In the genomic region with DNA sequence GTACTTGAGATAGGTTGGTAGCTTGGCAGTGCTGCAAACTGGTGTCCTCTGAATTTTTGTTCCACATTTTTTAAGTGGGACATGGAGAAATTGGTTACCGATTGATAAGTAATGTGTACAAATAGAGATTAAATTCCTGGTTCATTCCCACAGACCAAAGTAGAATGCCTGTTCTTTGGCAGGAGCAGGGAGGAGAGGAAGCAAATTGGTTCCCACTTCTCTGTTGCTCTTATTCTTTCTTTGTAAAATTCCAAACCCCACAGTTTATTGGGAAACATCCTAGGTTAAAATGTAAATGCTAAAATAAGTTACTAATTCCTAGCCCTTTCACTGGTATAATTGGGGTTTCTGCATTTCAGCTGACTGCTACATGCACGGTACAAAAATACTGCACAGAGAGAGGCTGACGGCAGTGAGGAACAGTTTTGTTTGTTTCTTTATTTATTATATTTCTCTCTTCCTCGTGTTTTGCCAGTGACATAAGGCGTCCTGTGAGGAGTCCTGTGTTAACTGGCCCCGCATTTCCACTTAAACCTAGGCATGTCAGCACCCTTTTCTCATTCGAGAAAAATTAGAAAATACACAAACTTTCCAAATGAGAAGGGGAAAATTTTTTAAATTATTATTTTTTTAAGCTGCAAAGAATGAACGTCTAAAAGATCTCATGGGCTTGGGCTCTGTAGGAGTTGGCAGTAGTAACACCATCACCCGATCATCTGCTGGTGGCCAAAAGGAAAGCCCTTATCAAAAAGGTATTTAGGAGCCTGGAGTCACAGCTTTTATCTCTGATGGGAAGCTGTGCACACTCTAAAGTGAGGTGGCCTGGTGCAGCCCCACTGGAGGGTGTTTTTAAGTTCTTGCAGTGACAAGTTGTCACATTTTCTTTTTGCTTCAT, we compare ENCODE assay signal across 21 cellular contexts. TPM values are rescaled to one million over a fixed set of nuclear protein-coding genes. Genes with fewer than 3 reads are reported as not detected.
DNase-seq lines count a peak whose midpoint lies in the region; ATAC-seq and TF ChIP-seq lines count a peak whose summit lies in the region.
"Had no signal": no experiment of that assay in that cellular context is flagged by ENCODE, and none has a peak within 500 bp of the region (broad histone marks: within the 10 kb centered on the region; RNA-seq: fewer than 3 reads in every experiment).

No MANE protein-coding gene starts in this region.

- in situ Hi-C loops in T47D (cut with HindIII; ENCODE audit: low pct_unique_long_range_greater_than_20kb, low sequenced_read_pairs) (no loop called here), mammary epithelial cell (cut with MboI; ENCODE audit: low sequenced_read_pairs in 2 of 2) (no loop called here)

- DNase-seq in T47D (ENCODE audit: low read depth in 1 of 2, low spot score in 1 of 2) (peak; percentile 22 to 82), mammary epithelial cell (no peak), epithelial cell of proximal tubule (ENCODE audit: low read depth) (peak; percentile 26), left lung (no peak), vagina (ENCODE audit: extremely low spot score in 2 of 2) (no peak), NCI-H2107 (lab: John Stamatoyannopoulos, UW) (no peak), CD1c-positive myeloid dendritic cell (ENCODE audit: extremely low spot score) (no peak)
- DNase-seq: activated CD4-positive, alpha-beta T cell treated with anti-CD3 and anti-CD28 coated beads for 36 hours; activated CD8-positive, alpha-beta memory T cell treated with anti-CD3 and anti-CD28 coated beads, Interleukin-2, amount 10 ng/mL, durations not matched to agents 7 days and 5 days; COR-L47; effector memory CD4-positive, alpha-beta T cell; GOT3; hypothalamus; kidney; MV-4-11; NCI-H2029; NCI-H524 treated with DMSO at 0.1 percent for 48 hours; OCI-M1; retina; T1000 had no signal

- TF ChIP-seq POLR2A in vagina (IDR thresholded peaks at IDR 0.05) = no peak

- 95% methylated on average over 9 of the region's 9 CpGs for WGBS in mammary epithelial cell (ENCODE audit: low coverage, missing lambda C conversion rate)

- no peak for TF ChIP-seq CTCF in mammary epithelial cell (conservative IDR thresholded peaks at IDR 0.05 in 1 of 2, IDR thresholded peaks at IDR 0.05 in 1 of 2; ENCODE audit: extremely low read depth in 1 of 2, insufficient read depth in 1 of 2, low read depth in 1 of 2, low read length in 2 of 2)
- TF ChIP-seq CTCF in epithelial cell of proximal tubule (conservative IDR thresholded peaks at IDR 0.05; ENCODE audit: low read depth, low read length) = no peak
- no peak for TF ChIP-seq CTCF in left lung (IDR thresholded peaks at IDR 0.05)
- TF ChIP-seq CTCF in vagina (IDR thresholded peaks at IDR 0.05) = no peak

- H3K36me3 ChIP-seq in mammary epithelial cell (ENCODE audit: insufficient read depth, low read length) (no peaks in the 10 kb centered on the region), left lung (no peaks in the 10 kb centered on the region), vagina (no peaks in the 10 kb centered on the region)

- intact Hi-C loops in mammary epithelial cell (cut with micrococcal nuclease) (no loop called here), left lung (cut with DNase I) (no loop called here), vagina (cut with DNase I) (no loop called here)

- CTCF ChIA-PET in mammary epithelial cell (lab: Charles Lee; ENCODE audit: low non-redundant PET) = no interaction called here

- no peaks in the 10 kb centered on the region for H3K9me3 ChIP-seq in mammary epithelial cell (replicated peaks; ENCODE audit: insufficient read depth, low read length)
- H3K9me3 ChIP-seq in left lung = no peaks in the 10 kb centered on the region
- H3K9me3 ChIP-seq in vagina = no peaks in the 10 kb centered on the region

- H3K9ac ChIP-seq in mammary epithelial cell (ENCODE audit: insufficient read depth, low read length) = no peak overlapping the region

- H3K4me2 ChIP-seq in mammary epithelial cell (ENCODE audit: insufficient read depth, low read depth, low read length) = no peak overlapping the region

- H3K79me2 ChIP-seq in mammary epithelial cell (ENCODE audit: insufficient read depth, low read length) = no peaks in the 10 kb centered on the region

- BruUV-seq in mammary epithelial cell (replicated peaks; lab: Mats Ljungman, UMichigan) = no TSS peak

- H3K4me1 ChIP-seq in mammary epithelial cell (ENCODE audit: insufficient read depth, low read length) (peaks cover 19% of the 10 kb centered on the region), left lung (peaks cover 0 to 12% of the 10 kb centered on the region in 2 donors), vagina (no peaks in the 10 kb centered on the region)

- ATAC-seq in left lung (peak; percentile 30), esophagus mucosa (no peak)
- ATAC-seq: activated CD4-positive, alpha-beta T cell treated with anti-CD3 and anti-CD28 coated beads for 36 hours; activated CD8-positive, alpha-beta memory T cell treated with anti-CD3 and anti-CD28 coated beads, Interleukin-2, amount 10 ng/mL, durations not matched to agents 7 days and 5 days had no signal

- no peaks in the 10 kb centered on the region for H4K20me1 ChIP-seq in mammary epithelial cell (ENCODE audit: insufficient read depth, low read length)

- H3K27ac ChIP-seq in mammary epithelial cell (ENCODE audit: insufficient read depth, low read depth, low read length) (no peak overlapping the region), left lung (peak overlapping the region in 1 of 2 donors; percentile 3), vagina (peak overlapping the region; percentile 11)

- H3K4me3 ChIP-seq in mammary epithelial cell (replicated peaks in 1 of 3; ENCODE audit: insufficient read depth in 1 of 3, low read depth in 2 of 3, low read length in 3 of 3) = no peak overlapping the region
- H3K4me3 ChIP-seq in epithelial cell of proximal tubule (ENCODE audit: low read depth, low read length) = no peak overlapping the region
- no peak overlapping the region for H3K4me3 ChIP-seq in left lung
- no peak overlapping the region for H3K4me3 ChIP-seq in vagina

- dilution Hi-C loops in mammary epithelial cell (cut with HindIII; ENCODE audit: low sequenced_read_pairs) = no loop called here

- no peaks in the 10 kb centered on the region for H3K27me3 ChIP-seq in mammary epithelial cell (ENCODE audit: insufficient read depth, low read length)
- no peaks in the 10 kb centered on the region for H3K27me3 ChIP-seq in left lung
- H3K27me3 ChIP-seq in vagina = no peaks in the 10 kb centered on the region

- H2AFZ ChIP-seq in mammary epithelial cell (ENCODE audit: low read depth, low read length) = no peak overlapping the region

RNA-seq across cellular contexts. Expression of gene BCL7A, which starts 25.4 kb away (rescaled TPM):
- total RNA-seq in mammary epithelial cell (10 to 100 TPM; 15.8 to 27.7 TPM), epithelial cell of proximal tubule (12.4 and 15.3 TPM in 2 replicates), left lung (10 to 100 TPM in 1 of 2 donors, 1 to 10 TPM in 1; 7.0 to 11.1 TPM), vagina (8.1 TPM), esophagus mucosa (2.3 TPM)
- 17.4 TPM for polyA plus RNA-seq in mammary epithelial cell
- polyA minus RNA-seq in mammary epithelial cell = 15.9 TPM

Comparison
In these comparisons a context has a peak if more than half of its experiments do, and no peak if none do; other contexts are left out.
1. DNase-seq: peak in T47D (2 of 2) and epithelial cell of proximal tubule (single experiment); none in mammary epithelial cell (single experiment), left lung (0 of 2), vagina (0 of 2), NCI-H2107 (single experiment) and CD1c-positive myeloid dendritic cell (single experiment).